Comparison of ENCODE assay signal across 23 cellular contexts in the genomic region with DNA sequence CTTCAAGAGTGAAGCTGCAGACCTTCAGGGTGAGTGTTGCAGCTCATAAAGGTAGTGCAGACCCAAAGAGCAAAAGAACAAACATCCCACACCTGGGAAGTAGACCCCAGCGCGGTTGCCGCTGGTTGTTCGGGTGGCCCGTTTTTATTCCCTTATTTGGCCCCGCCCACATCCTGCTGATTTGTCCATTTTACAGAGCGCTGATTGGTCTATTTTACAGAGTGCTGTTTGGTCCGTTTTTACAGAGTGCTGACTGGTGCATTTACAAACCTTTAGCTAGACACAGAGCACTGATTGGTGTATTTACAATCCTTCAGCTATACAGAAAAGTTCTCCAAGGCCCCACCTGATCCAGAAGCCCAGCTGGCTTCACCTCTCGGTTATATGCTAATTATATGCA. TPM values are rescaled to one million over a fixed set of nuclear protein-coding genes. Genes with fewer than 3 reads are reported as not detected.
DNase-seq lines count a peak whose midpoint lies in the region; ATAC-seq and TF ChIP-seq lines count a peak whose summit lies in the region.
"Had no signal": no experiment of that assay in that cellular context is flagged by ENCODE, and none has a peak within 500 bp of the region (broad histone marks: within the 10 kb centered on the region; RNA-seq: fewer than 3 reads in every experiment).

No MANE protein-coding gene starts in this region.

- no peak overlapping the region for H2AK9ac ChIP-seq in IMR-90 (replicated peaks; ENCODE audit: low read depth, low read length, poor library complexity)

- no peak overlapping the region for H2BK120ac ChIP-seq in IMR-90 (ENCODE audit: low read depth, low read length)

- in situ Hi-C loops in IMR-90 (cut with MboI; ENCODE audit: low sequenced_read_pairs) = no loop called here

- H3K9me2 ChIP-seq in hepatocyte (replicated peaks; ENCODE audit: insufficient read depth) = no peaks in the 10 kb centered on the region

- H2AFZ ChIP-seq in IMR-90 (replicated peaks; ENCODE audit: low read length, poor library complexity) (no peak overlapping the region), hepatocyte (peak overlapping the region; percentile 79)

- intact Hi-C loops in IMR-90 (cut with micrococcal nuclease) = no loop called here
- intact Hi-C loops in prostate gland (cut with DNase I) = loop anchor here (5.0 to 10.0 kb wide), 2 partner anchors 56 to 251 kb away; a partner anchor contains a TSS

- H3K9me1 ChIP-seq in IMR-90 (ENCODE audit: insufficient read depth, low read length) = 0 out of 2 replicates have a peak, but pooled peaks cover 6% of the 10 kb centered on the region

- H2BK15ac ChIP-seq in IMR-90 (ENCODE audit: low read depth, low read length) = no peak overlapping the region

- H3K79me1 ChIP-seq in IMR-90 (ENCODE audit: low read depth in 1 of 2, low read length in 2 of 2) = peaks cover 19 to 20% of the 10 kb centered on the region in 2 experiments

- peaks cover 11% of the 10 kb centered on the region for H3K36me3 ChIP-seq in IMR-90 (ENCODE audit: control insufficient read depth, insufficient read depth, low read length)
- no peaks in the 10 kb centered on the region for H3K36me3 ChIP-seq in hepatocyte (replicated peaks; ENCODE audit: insufficient read depth, low read depth)
- peaks cover 10 to 19% (median 18%) of the 10 kb centered on the region in 3 donors for H3K36me3 ChIP-seq in skeletal muscle tissue (ENCODE audit: control insufficient read depth in 3 of 3, insufficient read depth in 3 of 3, low read length in 3 of 3)
- peaks cover 0 to 10% of the 10 kb centered on the region in 2 donors for H3K36me3 ChIP-seq in prostate gland
- H3K36me3 ChIP-seq: ovary had no signal

- TF ChIP-seq RAD21 in IMR-90 (IDR thresholded peaks at IDR 0.05; ENCODE audit: low read length) = no peak

- TF ChIP-seq POLR2A in IMR-90 (IDR thresholded peaks at IDR 0.05; ENCODE audit: low read depth, low read length) = no peak
- TF ChIP-seq POLR2A in prostate gland (IDR thresholded peaks at IDR 0.05) = no peak

- H3K9me3 ChIP-seq in IMR-90 (ENCODE audit: control insufficient read depth, insufficient read depth, low read length) (no peaks in the 10 kb centered on the region; the same call in 1 of the 2 replicates), hepatocyte (ENCODE audit: low read depth) (peaks cover 10% of the 10 kb centered on the region), skeletal muscle tissue (ENCODE audit: control insufficient read depth in 3 of 3, low read length in 3 of 3) (peaks cover 0 to 3% (median 0%) of the 10 kb centered on the region in 3 donors), prostate gland (no peaks in the 10 kb centered on the region)

- BruUV-seq in IMR-90 (replicated peaks; lab: Mats Ljungman, UMichigan) = no TSS peak

- H4K91ac ChIP-seq in IMR-90 (ENCODE audit: insufficient read depth, low read depth, low read length) = no peak overlapping the region

- no peaks in the 10 kb centered on the region for H3K27me3 ChIP-seq in IMR-90 (ENCODE audit: control insufficient read depth, insufficient read depth, low read length)
- H3K27me3 ChIP-seq in hepatocyte = no peaks in the 10 kb centered on the region
- H3K27me3 ChIP-seq in skeletal muscle tissue (ENCODE audit: control insufficient read depth in 3 of 3, insufficient read depth in 3 of 3, low read length in 3 of 3) = no peaks in the 10 kb centered on the region
- no peaks in the 10 kb centered on the region for H3K27me3 ChIP-seq in prostate gland (replicated peaks; ENCODE audit: insufficient read depth)
- H3K27me3 ChIP-seq: dorsolateral prefrontal cortex, ovary had no signal

- no peak overlapping the region for H3K4ac ChIP-seq in IMR-90 (ENCODE audit: low read depth, low read length)

- peaks cover 43% of the 10 kb centered on the region for H3K36me3 Mint-ChIP-seq in activated CD4-positive, alpha-beta T cell treated with anti-CD3 and anti-CD28 coated beads, Interleukin-2, amount 10 ng/mL, durations not matched to agents 7 days and 5 days (ENCODE audit: low read depth)

- H3K27ac Mint-ChIP-seq in activated CD4-positive, alpha-beta T cell treated with anti-CD3 and anti-CD28 coated beads, Interleukin-2, amount 10 ng/mL, durations not matched to agents 7 days and 5 days = no peak overlapping the region

- H3K27me3 Mint-ChIP-seq in activated CD4-positive, alpha-beta T cell treated with anti-CD3 and anti-CD28 coated beads, Interleukin-2, amount 10 ng/mL, durations not matched to agents 7 days and 5 days = peaks cover 3% of the 10 kb centered on the region
- H3K27me3 Mint-ChIP-seq: activated CD4-positive, alpha-beta memory T cell treated with anti-CD3 and anti-CD28 coated beads for 36 hours had no signal

- H2AK5ac ChIP-seq in IMR-90 (ENCODE audit: low read depth, low read length) = no peak overlapping the region

- peak overlapping the region; percentile 84 for H3K4me3 Mint-ChIP-seq in activated CD4-positive, alpha-beta T cell treated with anti-CD3 and anti-CD28 coated beads, Interleukin-2, amount 10 ng/mL, durations not matched to agents 7 days and 5 days

- peaks cover 17% of the 10 kb centered on the region for H3K79me2 ChIP-seq in hepatocyte

- DNase-seq in activated CD4-positive, alpha-beta T cell treated with anti-CD3 and anti-CD28 coated beads, Interleukin-2, amount 10 ng/mL, durations not matched to agents 7 days and 5 days = no peak
- DNase-seq in activated CD4-positive, alpha-beta T cell treated with anti-CD3 and anti-CD28 coated beads for 1 hour = no peak
- DNase-seq in IMR-90 = no peak
- DNase-seq in hepatocyte (ENCODE audit: low spot score) = no peak
- no peak for DNase-seq in AML-193 (lab: John Stamatoyannopoulos, UW)
- no peak for DNase-seq in prostate gland (ENCODE audit: low spot score)
- DNase-seq: 8988T; activated CD4-positive, alpha-beta memory T cell treated with anti-CD3 and anti-CD28 coated beads for 36 hours; dorsolateral prefrontal cortex; foreskin melanocyte; MM.1S; NCI-H187 treated with DMSO at 0.1 percent for 48 hours; NCI-H446; ovary; RPMI8226; stimulated activated CD4-positive, alpha-beta T cell treated with anti-CD3 and anti-CD28 coated beads, Interleukin-2, amount 100 ng/mL, for 48 hours had no signal

- H3K4me2 ChIP-seq in IMR-90 (ENCODE audit: low read depth, low read length) = no peak overlapping the region
- peak overlapping the region; percentile 78 for H3K4me2 ChIP-seq in hepatocyte

- H3K27ac ChIP-seq in IMR-90 (ENCODE audit: insufficient read depth, low read length) = no peak overlapping the region
- no peak overlapping the region for H3K27ac ChIP-seq in hepatocyte
- H3K27ac ChIP-seq in skeletal muscle tissue (ENCODE audit: low read depth, low read length) = no peak overlapping the region
- no peak overlapping the region for H3K27ac ChIP-seq in prostate gland
- H3K27ac ChIP-seq: ovary had no signal

- H4K20me1 ChIP-seq in IMR-90 (ENCODE audit: insufficient read depth, low read length) (no peaks in the 10 kb centered on the region), hepatocyte (ENCODE audit: insufficient read depth, poor library complexity, severe bottlenecking) (no peaks in the 10 kb centered on the region)

- no peak for ATAC-seq in IMR-90 (ENCODE audit: low read depth)
- no peak for ATAC-seq in GM21381 (IDR thresholded peaks at IDR 0.05; ENCODE audit: unreplicated experiment)
- ATAC-seq: left lobe of liver, sciatic nerve had no signal

- WGBS in IMR-90 (ENCODE audit: extremely low coverage in 2 of 2, insufficient read length in 1 of 2), 2 experiments = 100% methylated on average over 4 of the region's 9 CpGs; no CpG with 5 or more reads in 1 of the 2 experiments
- WGBS in hepatocyte (ENCODE audit: low lambda C conversion rate, missing lambda C conversion rate) = 96% methylated on average over 9 of the region's 9 CpGs
- WGBS in prostate gland = 90% methylated on average over 9 of the region's 9 CpGs

- H4K5ac ChIP-seq in IMR-90 (ENCODE audit: low read depth, low read length) = peak overlapping the region; percentile 98; the same call in 1 of the 2 replicates

- peaks cover 29% of the 10 kb centered on the region for H3K4me1 Mint-ChIP-seq in activated CD4-positive, alpha-beta T cell treated with anti-CD3 and anti-CD28 coated beads, Interleukin-2, amount 10 ng/mL, durations not matched to agents 7 days and 5 days

- no peak overlapping the region for H3K4me3 ChIP-seq in IMR-90 (ENCODE audit: insufficient read depth, low read depth, low read length)
- H3K4me3 ChIP-seq in hepatocyte = no peak overlapping the region
- H3K4me3 ChIP-seq in skeletal muscle tissue (ENCODE audit: low read length in 3 of 3) = peak overlapping the region; percentile 92 to 95 (median 95)
- H3K4me3 ChIP-seq in prostate gland = no peak overlapping the region

- H3K9ac ChIP-seq in IMR-90 (ENCODE audit: low read depth, low read length) (no peak overlapping the region), skeletal muscle tissue (ENCODE audit: low read depth in 1 of 3, low read length in 3 of 3) (no peak overlapping the region)

- TF ChIP-seq CTCF in IMR-90 (conservative IDR thresholded peaks at IDR 0.05; ENCODE audit: low read depth, low read length) (no peak), hepatocyte (IDR thresholded peaks at IDR 0.05; ENCODE audit: poor library complexity) (no peak), prostate gland (IDR thresholded peaks at IDR 0.05) (no peak)

- H4K8ac ChIP-seq in IMR-90 (ENCODE audit: low read depth in 2 of 2, low read length in 2 of 2) = peak overlapping the region; percentile 96 to 100; a peak in 3 of 4 replicates

- dilution Hi-C loops in IMR-90 (cut with HindIII; ENCODE audit: low sequenced_read_pairs, unreplicated experiment) = no loop called here

- no peak overlapping the region for H3K14ac ChIP-seq in IMR-90 (replicated peaks; ENCODE audit: low read depth, low read length)

- CTCF ChIA-PET in activated CD4-positive, alpha-beta T cell treated with anti-CD3 and anti-CD28 coated beads, Interleukin-2, amount 10 ng/mL, durations not matched to agents 7 days and 5 days (lab: Charles Lee) = interaction anchor here (1.1 kb wide), 1 partner anchor 9 kb away, joined by 3 read pairs; no protein-coding TSS in a partner anchor
- CTCF ChIA-PET in IMR-90 (lab: Yijun Ruan, JAX) = no interaction called here

- no peak overlapping the region for H3K56ac ChIP-seq in IMR-90 (ENCODE audit: extremely low read depth, insufficient read depth, low read length)

- POLR2A ChIA-PET in activated CD4-positive, alpha-beta T cell treated with anti-CD3 and anti-CD28 coated beads, Interleukin-2, amount 10 ng/mL, durations not matched to agents 7 days and 5 days (lab: Charles Lee) = interaction anchor here (0.9 kb wide), 1 partner anchor 95 kb away, joined by 3 read pairs; no protein-coding TSS in a partner anchor
- POLR2A ChIA-PET in IMR-90 (lab: Charles Lee; ENCODE audit: unreplicated experiment) = no interaction called here

- no peak overlapping the region for H3K18ac ChIP-seq in IMR-90 (ENCODE audit: low read depth, low read length)

- H2BK5ac ChIP-seq in IMR-90 (ENCODE audit: low read depth, low read length, poor library complexity, severe bottlenecking) = no peak overlapping the region

- no peak overlapping the region for H2BK20ac ChIP-seq in IMR-90 (ENCODE audit: low read depth, low read length)

- H3K23ac ChIP-seq in IMR-90 (ENCODE audit: low read depth, low read length) = no peak overlapping the region

- H3K4me1 ChIP-seq in IMR-90 (ENCODE audit: control insufficient read depth, insufficient read depth, low read length) (peaks cover 3% of the 10 kb centered on the region; the same call in 1 of the 2 replicates), hepatocyte (ENCODE audit: insufficient read depth) (peaks cover 23% of the 10 kb centered on the region), skeletal muscle tissue (ENCODE audit: control insufficient read depth in 3 of 3, insufficient read depth in 3 of 3, low read length in 3 of 3) (peaks cover 26 to 46% (median 28%) of the 10 kb centered on the region in 3 donors), prostate gland (replicated peaks) (no peaks in the 10 kb centered on the region)

- peaks cover 24% of the 10 kb centered on the region for H3K9me3 Mint-ChIP-seq in activated CD4-positive, alpha-beta T cell treated with anti-CD3 and anti-CD28 coated beads, Interleukin-2, amount 10 ng/mL, durations not matched to agents 7 days and 5 days

RNA-seq across cellular contexts. Expression of a gene that starts 1.0 kb away (rescaled TPM):
- total RNA-seq in activated CD4-positive, alpha-beta T cell treated with anti-CD3 and anti-CD28 coated beads, Interleukin-2, amount 10 ng/mL, durations not matched to agents 7 days and 5 days = under 1 TPM; 0.35 to 0.65 TPM
- total RNA-seq in IMR-90 (2012; rRNA removed) (not detected in 2 replicates), hepatocyte (0.04 and 0.13 TPM in 2 replicates), skeletal muscle tissue (0.52 TPM), prostate gland (1 to 10 TPM; 1.2 to 6.3 TPM)
- polyA plus RNA-seq in IMR-90 (2012; rRNA removed) (0.03 TPM in 1 of 2 replicates, not detected in the other), hepatocyte (not detected in 2 replicates)
- 0.03 TPM in 1 of 2 replicates, not detected in the other for polyA plus RNA-seq in IMR-90 (2012; cell fraction: cytosol; rRNA removed)
- polyA plus RNA-seq in IMR-90 (2012; cell fraction: nucleus; rRNA removed; ENCODE audit: low replicate concordance) = 0.15 and 0.17 TPM in 2 replicates
- total RNA-seq: Daoy, epithelial cell of proximal tubule, H1 had no signal

RNA-seq across cellular contexts. Expression of a gene that starts 1.6 kb away (rescaled TPM):
- total RNA-seq in activated CD4-positive, alpha-beta T cell treated with anti-CD3 and anti-CD28 coated beads, Interleukin-2, amount 10 ng/mL, durations not matched to agents 7 days and 5 days = 10 to 100 TPM; 23.1 to 24.3 TPM
- total RNA-seq in IMR-90 (2012; rRNA removed) = 9.5 and 11.1 TPM in 2 replicates
- 5.9 and 9.1 TPM in 2 replicates for polyA plus RNA-seq in IMR-90 (2012; rRNA removed)
- 2.5 and 3.9 TPM in 2 replicates for polyA plus RNA-seq in IMR-90 (2012; cell fraction: cytosol; rRNA removed)
- polyA plus RNA-seq in IMR-90 (2012; cell fraction: nucleus; rRNA removed; ENCODE audit: low replicate concordance) = 8.5 and 43.6 TPM in 2 replicates
- total RNA-seq in hepatocyte = 29.1 and 34.3 TPM in 2 replicates
- 19.5 and 20.2 TPM in 2 replicates for polyA plus RNA-seq in hepatocyte
- 16.2 TPM for total RNA-seq in skeletal muscle tissue
- 10 to 100 TPM; 20.0 to 25.0 TPM for total RNA-seq in prostate gland

RNA-seq across cellular contexts. Expression of a gene that starts 58.1 kb away (rescaled TPM):
- total RNA-seq in activated CD4-positive, alpha-beta T cell treated with anti-CD3 and anti-CD28 coated beads, Interleukin-2, amount 10 ng/mL, durations not matched to agents 7 days and 5 days = 1 to 10 TPM; 6.1 to 6.5 TPM
- 7.5 and 11.1 TPM in 2 replicates for total RNA-seq in IMR-90 (2012; rRNA removed)
- polyA plus RNA-seq in IMR-90 (2012; rRNA removed) = 2.7 and 3.8 TPM in 2 replicates
- polyA plus RNA-seq in IMR-90 (2012; cell fraction: cytosol; rRNA removed) = 2.5 and 12.3 TPM in 2 replicates
- 3.4 and 9.4 TPM in 2 replicates for polyA plus RNA-seq in IMR-90 (2012; cell fraction: nucleus; rRNA removed; ENCODE audit: low replicate concordance)
- total RNA-seq in hepatocyte = 14.5 and 30.0 TPM in 2 replicates
- polyA plus RNA-seq in hepatocyte = 11.5 and 11.7 TPM in 2 replicates
- 11.0 TPM for total RNA-seq in skeletal muscle tissue
- total RNA-seq in prostate gland = 10 to 100 TPM; 18.1 to 38.1 TPM

Comparison
In these comparisons a context has a peak if more than half of its experiments do, and no peak if none do; other contexts are left out.
1. H3K4me3 ChIP-seq: peak in skeletal muscle tissue (3 of 3); none in IMR-90 (single experiment), hepatocyte (single experiment) and prostate gland (0 of 2).